Comparison of ENCODE assay signal across 8 cellular contexts in genomic region chr19:36687214-36688056, GRCh38. TPM values are rescaled to one million over a fixed set of nuclear protein-coding genes. Genes with fewer than 3 reads are reported as not detected.
DNase-seq lines count a peak whose midpoint lies in the region; ATAC-seq, FAIRE-seq and TF ChIP-seq lines count a peak whose summit lies in the region.

ZNF567 (plus strand) TSS chr19:36687612; CDS start chr19:36694868, 7,256 bp downstream.

- no peak for TF ChIP-seq CTCF in AG04450 (IDR thresholded peaks at IDR 0.05; ENCODE audit: low read depth, low read length)

- peak; percentile 60 for FAIRE-seq in islet of Langerhans (lab: Jason Lieb, UNC)

- peak; percentile 91 for ATAC-seq in GM18907 (IDR thresholded peaks at IDR 0.05; ENCODE audit: unreplicated experiment)
- peak; percentile 96 for ATAC-seq in HG03139 (IDR thresholded peaks at IDR 0.05; ENCODE audit: unreplicated experiment)

- peaks cover 30% of the 10 kb centered on the region for H3K9me3 ChIP-seq in AG04450 (ENCODE audit: control insufficient read depth, insufficient read depth, low read length)

- no peak within 1 kb of the TSS for H3K27ac ChIP-seq in AG04450 (ENCODE audit: low read depth, low read length)

- POLR2A ChIA-PET in AG04450 (lab: Yijun Ruan, JAX) = no interaction called here

- peak within 1 kb of the TSS; percentile 98 for H3K4me3 ChIP-seq in AG04450 (ENCODE audit: low read depth, low read length)

- CTCF ChIA-PET in AG04450 (lab: Charles Lee) = no interaction called here

- peak; percentile 84 for DNase-seq in AG04450 (ENCODE audit: low read depth, low spot score)
- peak; percentile 100 for DNase-seq in NCI-H345 (lab: John Stamatoyannopoulos, UW)
- peak; percentile 95 for DNase-seq in activated CD4-positive, CD25-positive, alpha-beta regulatory T cell treated with anti-CD3 and anti-CD28 coated beads, Interleukin-2, amount 50 U/mL, for 16 hours (ENCODE audit: low read depth, low spot score)
- peak; percentile 97 for DNase-seq in cerebellar cortex (ENCODE audit: low spot score)
- peak; percentile 96 to 98 for DNase-seq in stimulated activated CD4-positive, alpha-beta T cell treated with anti-CD3 and anti-CD28 coated beads, Interleukin-12 subunit alpha, Interleukin-12 subunit beta, amount 100 ng/mL, for 24 hours (ENCODE audit: low read depth in 2 of 2)

- no peaks in the 10 kb centered on the region for H3K27me3 ChIP-seq in AG04450 (ENCODE audit: control insufficient read depth, insufficient read depth, low read length)

RNA-seq across cellular contexts. Expression of gene ZNF567, which starts in this region (rescaled TPM):
- 5.5 and 8.5 TPM in 2 replicates for polyA plus RNA-seq in AG04450 (2011; rRNA removed)
- 4.7 TPM in 2 replicates for polyA minus RNA-seq in AG04450 (2011; rRNA and poly(A)+ RNA removed)
